Comparison of ENCODE assay signal across 1 cellular context in the genomic region with DNA sequence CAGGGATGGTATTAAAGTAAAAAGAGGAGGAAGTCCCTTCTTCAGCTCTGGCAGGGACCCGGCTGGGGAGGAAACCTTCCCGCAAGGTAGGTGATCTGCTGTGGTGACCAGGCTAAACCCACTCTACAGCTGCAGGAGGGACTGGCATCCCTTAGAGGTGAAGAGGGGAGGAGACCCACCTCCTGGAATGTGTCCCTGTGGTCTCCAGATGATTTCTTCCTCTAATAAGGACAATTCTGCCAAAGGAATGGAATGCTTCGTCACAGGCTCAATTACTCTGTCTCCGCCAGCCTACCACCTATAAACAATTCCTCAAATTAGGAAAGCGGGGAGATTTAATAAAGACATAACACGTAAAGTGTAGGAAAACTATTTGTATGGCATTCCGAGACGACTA.
TF ChIP-seq lines count a peak whose summit lies in the region.

No MANE protein-coding gene starts in this region.

TF ChIP-seq in HepG2, 621 proteins besides CTCF, POLR2A, EP300 and RAD21:
- TF ChIP-seq CREB1 (IDR thresholded peaks at IDR 0.05) (no peak), CREB1 (CRISPR knock-in tag; IDR thresholded peaks at IDR 0.05) (no peak), SNRNP70 (IDR thresholded peaks at IDR 0.05; ENCODE audit: low read depth, low read length) (no peak), ZSCAN29 (CRISPR knock-in tag; conservative IDR thresholded peaks at IDR 0.05) (no peak), ZNF777 (CRISPR knock-in tag; IDR thresholded peaks at IDR 0.05) (no peak), ZNF737 (CRISPR knock-in tag; IDR thresholded peaks at IDR 0.05; ENCODE audit: borderline replicate concordance) (no peak), ZNF546 (CRISPR knock-in tag; conservative IDR thresholded peaks at IDR 0.05) (no peak), POLR2G (IDR thresholded peaks at IDR 0.05; ENCODE audit: low read depth, low read length) (no peak), ZNF790 (CRISPR knock-in tag; IDR thresholded peaks at IDR 0.05; ENCODE audit: borderline replicate concordance) (0 out of 2 replicates have a peak, but pooled peaks have one; percentile 13), ZIK1 (CRISPR knock-in tag; IDR thresholded peaks at IDR 0.05; ENCODE audit: borderline replicate concordance, low read depth) (no peak), AGO1 (IDR thresholded peaks at IDR 0.05; ENCODE audit: low read depth, low read length, poor library complexity, severe bottlenecking) (no peak), ZBTB3 (CRISPR knock-in tag; IDR thresholded peaks at IDR 0.05; ENCODE audit: borderline replicate concordance, low read depth) (no peak), STAG1 (CRISPR knock-in tag; IDR thresholded peaks at IDR 0.05) (no peak), ZSCAN30 (CRISPR knock-in tag; IDR thresholded peaks at IDR 0.05) (no peak), ZNF12 (CRISPR knock-in tag; IDR thresholded peaks at IDR 0.05) (no peak), ZNF572 (CRISPR knock-in tag; IDR thresholded peaks at IDR 0.05) (no peak), TOE1 (CRISPR knock-in tag; IDR thresholded peaks at IDR 0.05) (no peak), ZNF775 (CRISPR knock-in tag; IDR thresholded peaks at IDR 0.05; ENCODE audit: borderline replicate concordance) (no peak), FOXA3 (CRISPR knock-in tag; IDR thresholded peaks at IDR 0.05) (no peak), TCF7 (IDR thresholded peaks at IDR 0.05; ENCODE audit: low read depth) (no peak)
- TF ChIP-seq, protein P1, sequence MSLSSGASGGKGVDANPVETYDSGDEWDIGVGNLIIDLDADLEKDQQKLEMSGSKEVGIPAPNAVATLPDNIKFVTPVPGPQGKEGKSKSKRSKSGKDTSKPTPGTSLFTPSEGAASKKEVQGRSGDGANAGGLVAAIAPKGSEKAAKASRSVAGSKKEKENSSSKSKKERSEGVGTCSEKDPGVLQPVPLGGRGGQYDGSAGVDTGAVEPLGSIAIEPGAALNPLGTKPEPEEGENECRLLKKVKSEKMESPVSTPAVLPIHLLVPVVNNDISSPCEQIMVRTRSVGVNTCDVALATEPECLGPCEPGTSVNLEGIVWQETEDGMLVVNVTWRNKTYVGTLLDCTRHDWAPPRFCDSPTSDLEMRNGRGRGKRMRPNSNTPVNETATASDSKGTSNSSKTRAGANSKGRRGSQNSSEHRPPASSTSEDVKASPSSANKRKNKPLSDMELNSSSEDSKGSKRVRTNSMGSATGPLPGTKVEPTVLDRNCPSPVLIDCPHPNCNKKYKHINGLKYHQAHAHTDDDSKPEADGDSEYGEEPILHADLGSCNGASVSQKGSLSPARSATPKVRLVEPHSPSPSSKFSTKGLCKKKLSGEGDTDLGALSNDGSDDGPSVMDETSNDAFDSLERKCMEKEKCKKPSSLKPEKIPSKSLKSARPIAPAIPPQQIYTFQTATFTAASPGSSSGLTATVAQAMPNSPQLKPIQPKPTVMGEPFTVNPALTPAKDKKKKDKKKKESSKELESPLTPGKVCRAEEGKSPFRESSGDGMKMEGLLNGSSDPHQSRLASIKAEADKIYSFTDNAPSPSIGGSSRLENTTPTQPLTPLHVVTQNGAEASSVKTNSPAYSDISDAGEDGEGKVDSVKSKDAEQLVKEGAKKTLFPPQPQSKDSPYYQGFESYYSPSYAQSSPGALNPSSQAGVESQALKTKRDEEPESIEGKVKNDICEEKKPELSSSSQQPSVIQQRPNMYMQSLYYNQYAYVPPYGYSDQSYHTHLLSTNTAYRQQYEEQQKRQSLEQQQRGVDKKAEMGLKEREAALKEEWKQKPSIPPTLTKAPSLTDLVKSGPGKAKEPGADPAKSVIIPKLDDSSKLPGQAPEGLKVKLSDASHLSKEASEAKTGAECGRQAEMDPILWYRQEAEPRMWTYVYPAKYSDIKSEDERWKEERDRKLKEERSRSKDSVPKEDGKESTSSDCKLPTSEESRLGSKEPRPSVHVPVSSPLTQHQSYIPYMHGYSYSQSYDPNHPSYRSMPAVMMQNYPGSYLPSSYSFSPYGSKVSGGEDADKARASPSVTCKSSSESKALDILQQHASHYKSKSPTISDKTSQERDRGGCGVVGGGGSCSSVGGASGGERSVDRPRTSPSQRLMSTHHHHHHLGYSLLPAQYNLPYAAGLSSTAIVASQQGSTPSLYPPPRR (CRISPR knock-in tag; IDR thresholded peaks at IDR 0.05; ENCODE audit: borderline replicate concordance), result no peak
- TF ChIP-seq, protein P2, sequence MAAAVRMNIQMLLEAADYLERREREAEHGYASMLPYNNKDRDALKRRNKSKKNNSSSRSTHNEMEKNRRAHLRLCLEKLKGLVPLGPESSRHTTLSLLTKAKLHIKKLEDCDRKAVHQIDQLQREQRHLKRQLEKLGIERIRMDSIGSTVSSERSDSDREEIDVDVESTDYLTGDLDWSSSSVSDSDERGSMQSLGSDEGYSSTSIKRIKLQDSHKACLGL (CRISPR knock-in tag; IDR thresholded peaks at IDR 0.05), result 0 out of 2 replicates have a peak, but pooled peaks have one; percentile 1
- TF ChIP-seq, protein P3, sequence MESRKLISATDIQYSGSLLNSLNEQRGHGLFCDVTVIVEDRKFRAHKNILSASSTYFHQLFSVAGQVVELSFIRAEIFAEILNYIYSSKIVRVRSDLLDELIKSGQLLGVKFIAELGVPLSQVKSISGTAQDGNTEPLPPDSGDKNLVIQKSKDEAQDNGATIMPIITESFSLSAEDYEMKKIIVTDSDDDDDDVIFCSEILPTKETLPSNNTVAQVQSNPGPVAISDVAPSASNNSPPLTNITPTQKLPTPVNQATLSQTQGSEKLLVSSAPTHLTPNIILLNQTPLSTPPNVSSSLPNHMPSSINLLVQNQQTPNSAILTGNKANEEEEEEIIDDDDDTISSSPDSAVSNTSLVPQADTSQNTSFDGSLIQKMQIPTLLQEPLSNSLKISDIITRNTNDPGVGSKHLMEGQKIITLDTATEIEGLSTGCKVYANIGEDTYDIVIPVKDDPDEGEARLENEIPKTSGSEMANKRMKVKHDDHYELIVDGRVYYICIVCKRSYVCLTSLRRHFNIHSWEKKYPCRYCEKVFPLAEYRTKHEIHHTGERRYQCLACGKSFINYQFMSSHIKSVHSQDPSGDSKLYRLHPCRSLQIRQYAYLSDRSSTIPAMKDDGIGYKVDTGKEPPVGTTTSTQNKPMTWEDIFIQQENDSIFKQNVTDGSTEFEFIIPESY (CRISPR knock-in tag; IDR thresholded peaks at IDR 0.05), result no peak
- TF ChIP-seq, protein P4, sequence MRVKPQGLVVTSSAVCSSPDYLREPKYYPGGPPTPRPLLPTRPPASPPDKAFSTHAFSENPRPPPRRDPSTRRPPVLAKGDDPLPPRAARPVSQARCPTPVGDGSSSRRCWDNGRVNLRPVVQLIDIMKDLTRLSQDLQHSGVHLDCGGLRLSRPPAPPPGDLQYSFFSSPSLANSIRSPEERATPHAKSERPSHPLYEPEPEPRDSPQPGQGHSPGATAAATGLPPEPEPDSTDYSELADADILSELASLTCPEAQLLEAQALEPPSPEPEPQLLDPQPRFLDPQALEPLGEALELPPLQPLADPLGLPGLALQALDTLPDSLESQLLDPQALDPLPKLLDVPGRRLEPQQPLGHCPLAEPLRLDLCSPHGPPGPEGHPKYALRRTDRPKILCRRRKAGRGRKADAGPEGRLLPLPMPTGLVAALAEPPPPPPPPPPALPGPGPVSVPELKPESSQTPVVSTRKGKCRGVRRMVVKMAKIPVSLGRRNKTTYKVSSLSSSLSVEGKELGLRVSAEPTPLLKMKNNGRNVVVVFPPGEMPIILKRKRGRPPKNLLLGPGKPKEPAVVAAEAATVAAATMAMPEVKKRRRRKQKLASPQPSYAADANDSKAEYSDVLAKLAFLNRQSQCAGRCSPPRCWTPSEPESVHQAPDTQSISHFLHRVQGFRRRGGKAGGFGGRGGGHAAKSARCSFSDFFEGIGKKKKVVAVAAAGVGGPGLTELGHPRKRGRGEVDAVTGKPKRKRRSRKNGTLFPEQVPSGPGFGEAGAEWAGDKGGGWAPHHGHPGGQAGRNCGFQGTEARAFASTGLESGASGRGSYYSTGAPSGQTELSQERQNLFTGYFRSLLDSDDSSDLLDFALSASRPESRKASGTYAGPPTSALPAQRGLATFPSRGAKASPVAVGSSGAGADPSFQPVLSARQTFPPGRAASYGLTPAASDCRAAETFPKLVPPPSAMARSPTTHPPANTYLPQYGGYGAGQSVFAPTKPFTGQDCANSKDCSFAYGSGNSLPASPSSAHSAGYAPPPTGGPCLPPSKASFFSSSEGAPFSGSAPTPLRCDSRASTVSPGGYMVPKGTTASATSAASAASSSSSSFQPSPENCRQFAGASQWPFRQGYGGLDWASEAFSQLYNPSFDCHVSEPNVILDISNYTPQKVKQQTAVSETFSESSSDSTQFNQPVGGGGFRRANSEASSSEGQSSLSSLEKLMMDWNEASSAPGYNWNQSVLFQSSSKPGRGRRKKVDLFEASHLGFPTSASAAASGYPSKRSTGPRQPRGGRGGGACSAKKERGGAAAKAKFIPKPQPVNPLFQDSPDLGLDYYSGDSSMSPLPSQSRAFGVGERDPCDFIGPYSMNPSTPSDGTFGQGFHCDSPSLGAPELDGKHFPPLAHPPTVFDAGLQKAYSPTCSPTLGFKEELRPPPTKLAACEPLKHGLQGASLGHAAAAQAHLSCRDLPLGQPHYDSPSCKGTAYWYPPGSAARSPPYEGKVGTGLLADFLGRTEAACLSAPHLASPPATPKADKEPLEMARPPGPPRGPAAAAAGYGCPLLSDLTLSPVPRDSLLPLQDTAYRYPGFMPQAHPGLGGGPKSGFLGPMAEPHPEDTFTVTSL (CRISPR knock-in tag; IDR thresholded peaks at IDR 0.05; ENCODE audit: borderline replicate concordance), result 0 out of 2 replicates have a peak, but pooled peaks have one; percentile 37
- TF ChIP-seq, protein P5, sequence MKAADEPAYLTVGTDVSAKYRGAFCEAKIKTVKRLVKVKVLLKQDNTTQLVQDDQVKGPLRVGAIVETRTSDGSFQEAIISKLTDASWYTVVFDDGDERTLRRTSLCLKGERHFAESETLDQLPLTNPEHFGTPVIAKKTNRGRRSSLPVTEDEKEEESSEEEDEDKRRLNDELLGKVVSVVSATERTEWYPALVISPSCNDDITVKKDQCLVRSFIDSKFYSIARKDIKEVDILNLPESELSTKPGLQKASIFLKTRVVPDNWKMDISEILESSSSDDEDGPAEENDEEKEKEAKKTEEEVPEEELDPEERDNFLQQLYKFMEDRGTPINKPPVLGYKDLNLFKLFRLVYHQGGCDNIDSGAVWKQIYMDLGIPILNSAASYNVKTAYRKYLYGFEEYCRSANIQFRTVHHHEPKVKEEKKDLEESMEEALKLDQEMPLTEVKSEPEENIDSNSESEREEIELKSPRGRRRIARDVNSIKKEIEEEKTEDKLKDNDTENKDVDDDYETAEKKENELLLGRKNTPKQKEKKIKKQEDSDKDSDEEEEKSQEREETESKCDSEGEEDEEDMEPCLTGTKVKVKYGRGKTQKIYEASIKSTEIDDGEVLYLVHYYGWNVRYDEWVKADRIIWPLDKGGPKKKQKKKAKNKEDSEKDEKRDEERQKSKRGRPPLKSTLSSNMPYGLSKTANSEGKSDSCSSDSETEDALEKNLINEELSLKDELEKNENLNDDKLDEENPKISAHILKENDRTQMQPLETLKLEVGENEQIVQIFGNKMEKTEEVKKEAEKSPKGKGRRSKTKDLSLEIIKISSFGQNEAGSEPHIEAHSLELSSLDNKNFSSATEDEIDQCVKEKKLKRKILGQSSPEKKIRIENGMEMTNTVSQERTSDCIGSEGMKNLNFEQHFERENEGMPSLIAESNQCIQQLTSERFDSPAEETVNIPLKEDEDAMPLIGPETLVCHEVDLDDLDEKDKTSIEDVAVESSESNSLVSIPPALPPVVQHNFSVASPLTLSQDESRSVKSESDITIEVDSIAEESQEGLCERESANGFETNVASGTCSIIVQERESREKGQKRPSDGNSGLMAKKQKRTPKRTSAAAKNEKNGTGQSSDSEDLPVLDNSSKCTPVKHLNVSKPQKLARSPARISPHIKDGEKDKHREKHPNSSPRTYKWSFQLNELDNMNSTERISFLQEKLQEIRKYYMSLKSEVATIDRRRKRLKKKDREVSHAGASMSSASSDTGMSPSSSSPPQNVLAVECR (CRISPR knock-in tag; IDR thresholded peaks at IDR 0.05; ENCODE audit: borderline replicate concordance), result no peak
- TF ChIP-seq, protein P6, sequence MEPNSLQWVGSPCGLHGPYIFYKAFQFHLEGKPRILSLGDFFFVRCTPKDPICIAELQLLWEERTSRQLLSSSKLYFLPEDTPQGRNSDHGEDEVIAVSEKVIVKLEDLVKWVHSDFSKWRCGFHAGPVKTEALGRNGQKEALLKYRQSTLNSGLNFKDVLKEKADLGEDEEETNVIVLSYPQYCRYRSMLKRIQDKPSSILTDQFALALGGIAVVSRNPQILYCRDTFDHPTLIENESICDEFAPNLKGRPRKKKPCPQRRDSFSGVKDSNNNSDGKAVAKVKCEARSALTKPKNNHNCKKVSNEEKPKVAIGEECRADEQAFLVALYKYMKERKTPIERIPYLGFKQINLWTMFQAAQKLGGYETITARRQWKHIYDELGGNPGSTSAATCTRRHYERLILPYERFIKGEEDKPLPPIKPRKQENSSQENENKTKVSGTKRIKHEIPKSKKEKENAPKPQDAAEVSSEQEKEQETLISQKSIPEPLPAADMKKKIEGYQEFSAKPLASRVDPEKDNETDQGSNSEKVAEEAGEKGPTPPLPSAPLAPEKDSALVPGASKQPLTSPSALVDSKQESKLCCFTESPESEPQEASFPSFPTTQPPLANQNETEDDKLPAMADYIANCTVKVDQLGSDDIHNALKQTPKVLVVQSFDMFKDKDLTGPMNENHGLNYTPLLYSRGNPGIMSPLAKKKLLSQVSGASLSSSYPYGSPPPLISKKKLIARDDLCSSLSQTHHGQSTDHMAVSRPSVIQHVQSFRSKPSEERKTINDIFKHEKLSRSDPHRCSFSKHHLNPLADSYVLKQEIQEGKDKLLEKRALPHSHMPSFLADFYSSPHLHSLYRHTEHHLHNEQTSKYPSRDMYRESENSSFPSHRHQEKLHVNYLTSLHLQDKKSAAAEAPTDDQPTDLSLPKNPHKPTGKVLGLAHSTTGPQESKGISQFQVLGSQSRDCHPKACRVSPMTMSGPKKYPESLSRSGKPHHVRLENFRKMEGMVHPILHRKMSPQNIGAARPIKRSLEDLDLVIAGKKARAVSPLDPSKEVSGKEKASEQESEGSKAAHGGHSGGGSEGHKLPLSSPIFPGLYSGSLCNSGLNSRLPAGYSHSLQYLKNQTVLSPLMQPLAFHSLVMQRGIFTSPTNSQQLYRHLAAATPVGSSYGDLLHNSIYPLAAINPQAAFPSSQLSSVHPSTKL (CRISPR knock-in tag; IDR thresholded peaks at IDR 0.05), result no peak
- TF ChIP-seq, protein P7, sequence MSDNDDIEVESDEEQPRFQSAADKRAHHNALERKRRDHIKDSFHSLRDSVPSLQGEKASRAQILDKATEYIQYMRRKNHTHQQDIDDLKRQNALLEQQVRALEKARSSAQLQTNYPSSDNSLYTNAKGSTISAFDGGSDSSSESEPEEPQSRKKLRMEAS (IDR thresholded peaks at IDR 0.05), result no peak
